2 cellular contexts compared by ENCODE assay signal in the genomic region with DNA sequence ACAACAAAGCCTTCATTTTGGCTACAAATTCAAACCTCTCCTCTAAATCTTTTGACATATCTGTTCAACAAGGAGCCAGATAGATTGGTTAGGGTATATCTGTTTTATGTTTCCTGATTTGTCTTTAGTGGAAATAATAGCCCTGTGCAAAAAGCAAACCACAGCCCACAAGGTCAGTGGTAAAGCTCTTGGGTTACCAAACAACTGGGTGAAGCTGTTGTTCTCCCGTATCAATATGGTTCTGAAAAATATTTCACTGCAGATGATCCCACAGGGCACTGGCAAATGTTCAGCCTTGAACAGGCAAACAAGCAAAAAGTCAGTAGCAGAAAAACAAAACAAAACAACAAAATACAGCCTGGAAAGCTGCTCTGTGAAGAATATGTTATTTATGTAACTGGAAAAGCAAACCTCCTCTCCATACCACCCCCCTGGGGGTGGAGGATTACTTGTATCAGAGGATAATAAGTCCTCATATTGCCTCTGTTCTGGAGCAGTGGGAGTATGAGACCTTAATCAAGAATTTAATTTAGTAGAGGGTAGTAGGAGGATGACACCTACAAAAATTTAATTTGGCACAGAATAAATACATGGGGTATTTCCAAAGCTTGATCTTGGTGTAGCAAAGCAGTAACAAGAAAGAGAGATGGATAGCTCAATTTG.
TF ChIP-seq lines count a peak whose summit lies in the region.

No MANE protein-coding gene starts in this region.

TF ChIP-seq in SK-N-SH, 30 proteins besides CTCF, POLR2A, EP300 and RAD21 (continued from another document):
- TF ChIP-seq, protein P1, sequence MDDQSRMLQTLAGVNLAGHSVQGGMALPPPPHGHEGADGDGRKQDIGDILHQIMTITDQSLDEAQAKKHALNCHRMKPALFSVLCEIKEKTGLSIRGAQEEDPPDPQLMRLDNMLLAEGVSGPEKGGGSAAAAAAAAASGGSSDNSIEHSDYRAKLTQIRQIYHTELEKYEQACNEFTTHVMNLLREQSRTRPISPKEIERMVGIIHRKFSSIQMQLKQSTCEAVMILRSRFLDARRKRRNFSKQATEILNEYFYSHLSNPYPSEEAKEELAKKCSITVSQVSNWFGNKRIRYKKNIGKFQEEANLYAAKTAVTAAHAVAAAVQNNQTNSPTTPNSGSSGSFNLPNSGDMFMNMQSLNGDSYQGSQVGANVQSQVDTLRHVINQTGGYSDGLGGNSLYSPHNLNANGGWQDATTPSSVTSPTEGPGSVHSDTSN (IDR thresholded peaks at IDR 0.05) = no peak

TF ChIP-seq in SK-N-SH treated with all-trans-retinoic acid at 6 μM for 48 hours, 23 proteins besides CTCF, POLR2A, EP300 and RAD21 (continued from another document):
- TF ChIP-seq, protein P2, sequence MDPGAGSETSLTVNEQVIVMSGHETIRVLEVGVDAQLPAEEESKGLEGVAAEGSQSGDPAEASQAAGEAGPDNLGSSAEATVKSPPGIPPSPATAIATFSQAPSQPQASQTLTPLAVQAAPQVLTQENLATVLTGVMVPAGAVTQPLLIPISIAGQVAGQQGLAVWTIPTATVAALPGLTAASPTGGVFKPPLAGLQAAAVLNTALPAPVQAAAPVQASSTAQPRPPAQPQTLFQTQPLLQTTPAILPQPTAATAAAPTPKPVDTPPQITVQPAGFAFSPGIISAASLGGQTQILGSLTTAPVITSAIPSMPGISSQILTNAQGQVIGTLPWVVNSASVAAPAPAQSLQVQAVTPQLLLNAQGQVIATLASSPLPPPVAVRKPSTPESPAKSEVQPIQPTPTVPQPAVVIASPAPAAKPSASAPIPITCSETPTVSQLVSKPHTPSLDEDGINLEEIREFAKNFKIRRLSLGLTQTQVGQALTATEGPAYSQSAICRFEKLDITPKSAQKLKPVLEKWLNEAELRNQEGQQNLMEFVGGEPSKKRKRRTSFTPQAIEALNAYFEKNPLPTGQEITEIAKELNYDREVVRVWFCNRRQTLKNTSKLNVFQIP (CRISPR knock-in tag; IDR thresholded peaks at IDR 0.05; ENCODE audit: borderline replicate concordance, low read depth) = no peak
- TF ChIP-seq, protein P3, sequence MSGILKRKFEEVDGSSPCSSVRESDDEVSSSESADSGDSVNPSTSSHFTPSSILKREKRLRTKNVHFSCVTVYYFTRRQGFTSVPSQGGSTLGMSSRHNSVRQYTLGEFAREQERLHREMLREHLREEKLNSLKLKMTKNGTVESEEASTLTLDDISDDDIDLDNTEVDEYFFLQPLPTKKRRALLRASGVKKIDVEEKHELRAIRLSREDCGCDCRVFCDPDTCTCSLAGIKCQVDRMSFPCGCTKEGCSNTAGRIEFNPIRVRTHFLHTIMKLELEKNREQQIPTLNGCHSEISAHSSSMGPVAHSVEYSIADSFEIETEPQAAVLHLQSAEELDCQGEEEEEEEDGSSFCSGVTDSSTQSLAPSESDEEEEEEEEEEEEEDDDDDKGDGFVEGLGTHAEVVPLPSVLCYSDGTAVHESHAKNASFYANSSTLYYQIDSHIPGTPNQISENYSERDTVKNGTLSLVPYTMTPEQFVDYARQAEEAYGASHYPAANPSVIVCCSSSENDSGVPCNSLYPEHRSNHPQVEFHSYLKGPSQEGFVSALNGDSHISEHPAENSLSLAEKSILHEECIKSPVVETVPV (CRISPR knock-in tag; IDR thresholded peaks at IDR 0.05) = no peak
- TF ChIP-seq PPARA (CRISPR knock-in tag; IDR thresholded peaks at IDR 0.05; ENCODE audit: borderline replicate concordance) = no peak
TF ChIP-seq in SK-N-SH treated with all-trans-retinoic acid at 6 μM for 48 hours: peak in this region for 0.
